Comparison of ENCODE assay signal across 1 cellular context in the genomic region with DNA sequence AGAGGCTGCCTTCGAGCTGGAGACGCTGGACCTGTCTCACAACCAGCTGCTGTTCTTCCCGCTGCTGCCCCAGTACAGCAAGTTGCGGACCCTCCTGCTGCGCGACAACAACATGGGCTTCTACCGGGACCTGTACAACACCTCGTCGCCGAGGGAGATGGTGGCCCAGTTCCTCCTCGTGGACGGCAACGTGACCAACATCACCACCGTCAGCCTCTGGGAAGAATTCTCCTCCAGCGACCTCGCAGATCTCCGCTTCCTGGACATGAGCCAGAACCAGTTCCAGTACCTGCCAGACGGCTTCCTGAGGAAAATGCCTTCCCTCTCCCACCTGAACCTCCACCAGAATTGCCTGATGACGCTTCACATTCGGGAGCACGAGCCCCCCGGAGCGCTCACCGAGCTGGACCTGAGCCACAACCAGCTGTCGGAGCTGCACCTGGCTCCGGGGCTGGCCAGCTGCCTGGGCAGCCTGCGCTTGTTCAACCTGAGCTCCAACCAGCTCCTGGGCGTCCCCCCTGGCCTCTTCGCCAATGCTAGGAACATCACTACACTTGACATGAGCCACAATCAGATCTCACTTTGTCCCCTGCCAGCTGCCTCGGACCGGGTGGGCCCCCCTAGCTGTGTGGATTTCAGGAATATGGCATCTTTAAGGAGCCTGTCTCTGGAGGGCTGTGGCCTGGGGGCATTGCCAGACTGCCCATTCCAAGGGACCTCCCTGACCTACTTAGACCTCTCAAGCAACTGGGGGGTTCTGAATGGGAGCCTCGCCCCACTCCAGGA.
TF ChIP-seq lines count a peak whose summit lies in the region.

No MANE protein-coding gene starts in this region.

TF ChIP-seq in IMR-90, 13 proteins besides CTCF, POLR2A, EP300 and RAD21 (continued from another document):
- TF ChIP-seq RCOR1 (IDR thresholded peaks at IDR 0.05; ENCODE audit: insufficient replicate concordance, low read length), result no peak
